Comparison of ENCODE assay signal across 8 cellular contexts in the genomic region with DNA sequence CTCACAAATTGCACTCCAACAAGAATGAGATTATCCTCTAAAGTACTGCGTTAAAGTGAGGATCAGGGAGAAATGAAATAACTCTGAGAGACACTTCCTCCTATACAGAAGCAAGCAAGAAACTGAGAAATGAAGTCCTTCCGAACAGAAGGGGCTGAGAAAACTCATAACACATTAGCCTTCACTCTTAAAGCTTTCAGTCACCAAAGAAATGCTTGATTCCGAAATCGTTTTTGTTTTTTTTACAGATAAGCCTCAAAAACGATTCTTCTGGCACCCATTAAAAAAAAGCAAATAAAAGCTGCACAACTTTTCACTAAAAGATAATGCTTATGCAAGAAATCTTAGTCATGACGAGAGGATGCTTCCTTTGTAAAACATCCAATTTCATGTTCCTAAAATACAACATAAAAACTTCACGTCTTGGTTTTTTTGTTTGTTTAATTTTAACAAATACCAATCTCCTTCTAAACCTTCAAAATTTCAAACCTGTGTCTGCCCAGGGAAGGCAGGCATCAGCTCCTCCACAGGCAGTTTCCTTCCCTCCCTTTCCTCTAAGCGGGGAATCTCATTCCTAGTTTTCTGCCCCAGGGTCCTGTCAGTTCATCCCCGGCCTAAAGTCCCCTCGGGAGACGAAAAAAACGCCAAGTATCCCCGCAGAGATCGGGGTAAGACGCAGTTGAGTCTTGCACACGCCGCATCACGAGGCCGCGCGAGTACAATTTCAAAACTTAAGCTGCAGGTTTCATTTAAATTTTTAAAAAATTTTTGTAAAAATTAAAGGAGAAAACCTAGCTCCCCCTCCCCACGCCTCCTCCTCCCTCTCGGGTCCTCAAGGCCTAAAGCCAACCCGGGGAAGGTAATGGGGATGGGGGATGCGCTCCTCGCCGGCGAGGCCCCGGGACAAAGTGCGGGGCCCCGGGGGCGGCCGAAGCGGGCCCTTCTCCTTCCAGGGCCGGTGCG. TPM values are rescaled to one million over a fixed set of nuclear protein-coding genes. Genes with fewer than 3 reads are reported as not detected.
A peak's percentile ranks its signal among the peaks of the same experiment; 100 is the strongest.
DNase-seq lines count a peak whose midpoint lies in the region; ATAC-seq and TF ChIP-seq lines count a peak whose summit lies in the region.

No MANE protein-coding gene starts in this region.

- H3K27ac ChIP-seq in WERI-Rb-1 (peak overlapping the region; percentile 100), parathyroid adenoma (peak overlapping the region; percentile 90)

- peak overlapping the region; percentile 56 for H3K4me3 ChIP-seq in WERI-Rb-1 (ENCODE audit: low read depth, low read length)
- peak overlapping the region; percentile 80 for H3K4me3 ChIP-seq in parathyroid adenoma (ENCODE audit: low read depth, low read length)

- H3K9me3 ChIP-seq in WERI-Rb-1 (ENCODE audit: severe bottlenecking) = no peaks in the 10 kb centered on the region
- no peaks in the 10 kb centered on the region for H3K9me3 ChIP-seq in parathyroid adenoma (ENCODE audit: control insufficient read depth, low read length)

- H3K79me2 ChIP-seq in parathyroid adenoma = peaks cover 27% of the 10 kb centered on the region

- peak overlapping the region; percentile 76 for H3K4me2 ChIP-seq in parathyroid adenoma (ENCODE audit: low read length)

- TF ChIP-seq CTCF in WERI-Rb-1 (IDR thresholded peaks at IDR 0.05; ENCODE audit: low read depth, low read length) (no peak), parathyroid adenoma (IDR thresholded peaks at IDR 0.05) (no peak)

- H3K27me3 ChIP-seq in WERI-Rb-1 (ENCODE audit: insufficient read depth, low read depth, severe bottlenecking) = no peaks in the 10 kb centered on the region
- H3K27me3 ChIP-seq in parathyroid adenoma (ENCODE audit: control insufficient read depth, insufficient read depth, low read length) = no peaks in the 10 kb centered on the region

- DNase-seq in Daoy (ENCODE audit: low read depth) = peak; percentile 34
- DNase-seq in WERI-Rb-1 = no peak
- DNase-seq in fibroblast of peridontal ligament (ENCODE audit: extremely low read depth) = peak; percentile 30
- DNase-seq in cerebellar cortex (ENCODE audit: low spot score) = no peak
- DNase-seq in activated CD4-positive, CD25-positive, alpha-beta regulatory T cell (lab: John Stamatoyannopoulos, UW) = no peak
- DNase-seq in NCI-H187 treated with DMSO at 0.1 percent for 48 hours (lab: John Stamatoyannopoulos, UW) = no peak

- H3K9ac ChIP-seq in parathyroid adenoma = peak overlapping the region; percentile 40

- H2AFZ ChIP-seq in parathyroid adenoma = peak overlapping the region; percentile 57

- peak; percentile 6 for ATAC-seq in HG03565 (IDR thresholded peaks at IDR 0.05; ENCODE audit: unreplicated experiment)

- peaks cover 55% of the 10 kb centered on the region for H3K36me3 ChIP-seq in WERI-Rb-1
- no peaks in the 10 kb centered on the region for H3K36me3 ChIP-seq in parathyroid adenoma (ENCODE audit: control insufficient read depth, insufficient read depth, low read length)

- H3K4me1 ChIP-seq in parathyroid adenoma = peaks cover 10% of the 10 kb centered on the region

RNA-seq across cellular contexts. Expression of a gene that starts 1.1 kb away (rescaled TPM):
- total RNA-seq in Daoy (2014; rRNA removed; shearing (Covaris generic)) = 133 and 169 TPM in 2 replicates

RNA-seq across cellular contexts. Expression of a gene that starts 36.5 kb away (rescaled TPM):
- total RNA-seq in Daoy (2014; rRNA removed; shearing (Covaris generic)) = 56.7 and 66.7 TPM in 2 replicates

RNA-seq across cellular contexts. Expression of a gene that starts 57.4 kb away (rescaled TPM):
- 70.2 and 101 TPM in 2 replicates for total RNA-seq in Daoy (2014; rRNA removed; shearing (Covaris generic))

Comparison
In these comparisons a context has a peak if more than half of its experiments do, and no peak if none do; other contexts are left out.
1. DNase-seq: peak in Daoy (single experiment) and fibroblast of peridontal ligament (single experiment); none in WERI-Rb-1 (single experiment), cerebellar cortex (single experiment), activated CD4-positive, CD25-positive, alpha-beta regulatory T cell (0 of 4) and NCI-H187 treated with DMSO at 0.1 percent for 48 hours (single experiment).